11 cellular contexts compared by ENCODE assay signal in genomic region chr18:64713284-64713683, GRCh38.
DNase-seq lines count a peak whose midpoint lies in the region; ATAC-seq and TF ChIP-seq lines count a peak whose summit lies in the region.
"Had no signal": no experiment of that assay in that cellular context is flagged by ENCODE, and none has a peak within 500 bp of the region (broad histone marks: within the 10 kb centered on the region; RNA-seq: fewer than 3 reads in every experiment).

No MANE protein-coding gene starts in this region.

- ATAC-seq in GM19351 (IDR thresholded peaks at IDR 0.05; ENCODE audit: unreplicated experiment) (peak; percentile 66), HG02943 (IDR thresholded peaks at IDR 0.05; ENCODE audit: low read depth, unreplicated experiment) (peak; percentile 94)

- TF ChIP-seq CTCF in foreskin fibroblast (IDR thresholded peaks at IDR 0.05; ENCODE audit: low read depth, low read length) = no peak

- no peaks in the 10 kb centered on the region for H3K9me3 ChIP-seq in SJCRH30 (replicated peaks)

- H3K4me3 ChIP-seq in foreskin fibroblast (ENCODE audit: low read depth in 1 of 2, low read length in 2 of 2) (no peak overlapping the region), SJCRH30 (no peak overlapping the region)

- no peaks in the 10 kb centered on the region for H3K27me3 ChIP-seq in SJCRH30

- H3K27ac ChIP-seq in SJCRH30 = no peak overlapping the region
- H3K27ac ChIP-seq: epithelial cell of prostate, VCaP had no signal

- no peaks in the 10 kb centered on the region for H3K4me1 ChIP-seq in SJCRH30

- DNase-seq in Ammon's horn (ENCODE audit: low spot score) (peak; percentile 42), NCI-H446 treated with DMSO at 0.1 percent for 48 hours (lab: John Stamatoyannopoulos, UW) (peak; percentile 87), foreskin fibroblast (no peak), SJCRH30 (no peak), NCI-H1092 (lab: John Stamatoyannopoulos, UW) (no peak), T-helper 2 cell (no peak)
- DNase-seq: NCI-H526 had no signal

- no peaks in the 10 kb centered on the region for H3K36me3 ChIP-seq in SJCRH30

Comparison
In these comparisons a context has a peak if more than half of its experiments do, and no peak if none do; other contexts are left out.
1. DNase-seq: peak in Ammon's horn (single experiment) and NCI-H446 treated with DMSO at 0.1 percent for 48 hours (single experiment); none in foreskin fibroblast (0 of 2), SJCRH30 (0 of 2), NCI-H1092 (single experiment) and T-helper 2 cell (0 of 5).